1 cellular context compared by ENCODE assay signal in genomic region chr5:10253390-10253789, GRCh38.
A peak's percentile ranks its signal among the peaks of the same experiment; 100 is the strongest.
TF ChIP-seq lines count a peak whose summit lies in the region.

No MANE protein-coding gene starts in this region.

TF ChIP-seq in K562, 482 proteins besides CTCF, POLR2A, EP300 and RAD21:
- TF ChIP-seq ZBTB1 (CRISPR knock-in tag; IDR thresholded peaks at IDR 0.05; ENCODE audit: borderline replicate concordance, low read depth): no peak
- TF ChIP-seq E2F3 (CRISPR knock-in tag; IDR thresholded peaks at IDR 0.05): no peak
- peak; percentile 73 for TF ChIP-seq MEIS2 (IDR thresholded peaks at IDR 0.05; ENCODE audit: partially characterized antibody)
- no peak for TF ChIP-seq SIN3B (IDR thresholded peaks at IDR 0.05; ENCODE audit: low read depth)
- TF ChIP-seq PBX2 (CRISPR knock-in tag; IDR thresholded peaks at IDR 0.05; ENCODE audit: low read depth): no peak
- peak; percentile 40; the same call in 1 of the 2 replicates for TF ChIP-seq PBX2 (tag; conservative IDR thresholded peaks at IDR 0.05; ENCODE audit: low read depth)
- TF ChIP-seq, protein P1, sequence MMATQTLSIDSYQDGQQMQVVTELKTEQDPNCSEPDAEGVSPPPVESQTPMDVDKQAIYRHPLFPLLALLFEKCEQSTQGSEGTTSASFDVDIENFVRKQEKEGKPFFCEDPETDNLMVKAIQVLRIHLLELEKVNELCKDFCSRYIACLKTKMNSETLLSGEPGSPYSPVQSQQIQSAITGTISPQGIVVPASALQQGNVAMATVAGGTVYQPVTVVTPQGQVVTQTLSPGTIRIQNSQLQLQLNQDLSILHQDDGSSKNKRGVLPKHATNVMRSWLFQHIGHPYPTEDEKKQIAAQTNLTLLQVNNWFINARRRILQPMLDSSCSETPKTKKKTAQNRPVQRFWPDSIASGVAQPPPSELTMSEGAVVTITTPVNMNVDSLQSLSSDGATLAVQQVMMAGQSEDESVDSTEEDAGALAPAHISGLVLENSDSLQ (IDR thresholded peaks at IDR 0.05): peak; percentile 52
